8 cellular contexts compared by ENCODE assay signal in the genomic region with DNA sequence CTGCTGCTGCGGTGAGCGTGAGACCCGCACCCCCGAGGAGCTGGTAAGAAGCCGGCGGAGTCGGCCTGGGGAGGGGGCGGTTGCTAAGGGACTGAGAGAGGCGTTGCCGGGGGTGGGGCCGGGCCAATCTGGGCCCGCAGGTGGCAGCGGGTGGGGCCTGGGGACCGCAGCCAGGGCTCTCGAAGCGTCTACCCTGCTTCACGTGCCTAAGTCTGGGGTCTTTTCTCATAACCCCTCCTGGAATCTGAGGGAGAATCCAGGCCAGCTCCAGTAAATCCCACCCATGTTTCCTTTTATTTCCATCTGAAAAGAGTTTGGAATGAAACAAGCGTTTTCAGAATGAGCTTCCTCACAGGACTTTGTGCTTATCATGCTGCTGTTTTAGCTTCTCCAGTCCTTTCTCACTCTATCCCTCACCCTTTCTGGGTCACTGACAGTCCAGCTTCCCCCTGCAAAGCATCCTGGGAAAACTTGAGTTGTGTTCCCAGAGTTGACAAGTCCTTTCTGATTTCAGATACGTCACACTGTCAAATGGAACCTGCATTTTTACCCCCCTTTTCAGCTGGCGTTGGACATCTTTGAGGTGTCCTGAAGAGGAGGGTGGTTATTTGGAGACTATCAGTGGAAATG. TPM values are rescaled to one million over a fixed set of nuclear protein-coding genes. Genes with fewer than 3 reads are reported as not detected.
DNase-seq lines count a peak whose midpoint lies in the region; ATAC-seq and TF ChIP-seq lines count a peak whose summit lies in the region.

No MANE protein-coding gene starts in this region.

- H3K27ac ChIP-seq in PC-9 (peak overlapping the region; percentile 60), duodenal mucosa (ENCODE audit: low read depth, low read length) (peak overlapping the region; percentile 99), mesendoderm (ENCODE audit: low read depth, low read length) (peak overlapping the region; percentile 90), upper lobe of left lung (peak overlapping the region; percentile 91 to 99 (median 97))

- no peaks in the 10 kb centered on the region for H3K9me2 ChIP-seq in PC-9 (ENCODE audit: insufficient read depth)

- intact Hi-C loops in PC-9 (cut with micrococcal nuclease; ENCODE audit: unreplicated experiment), result loop anchor here (1.0 to 5.0 kb wide), 4 partner anchors 15 to 534 kb away; a partner anchor contains a TSS

- H4K20me1 ChIP-seq in PC-9 (ENCODE audit: insufficient read depth), result no peaks in the 10 kb centered on the region

- H3K4ac ChIP-seq in mesendoderm (ENCODE audit: low read depth, low read length), result peak overlapping the region; percentile 41

- H3K9me3 ChIP-seq in PC-9 (ENCODE audit: insufficient read depth, low read depth), result no peaks in the 10 kb centered on the region
- H3K9me3 ChIP-seq in duodenal mucosa (ENCODE audit: control insufficient read depth in 1 of 2, low read length in 2 of 2), result no peaks in the 10 kb centered on the region
- H3K9me3 ChIP-seq in upper lobe of left lung, result no peaks in the 10 kb centered on the region

- peak overlapping the region; percentile 85 for H2AFZ ChIP-seq in PC-9

- H3K79me1 ChIP-seq in mesendoderm (ENCODE audit: low read length), result peaks cover 15% of the 10 kb centered on the region

- H2BK120ac ChIP-seq in mesendoderm (ENCODE audit: low read depth, low read length), result peak overlapping the region; percentile 17

- DNase-seq in Ammon's horn (ENCODE audit: low spot score) (peak; percentile 48), PC-9 (no peak), mesendoderm (peak; percentile 36), upper lobe of left lung (peak in 1 of 2 donors; percentile 87), NCI-H524 treated with DMSO at 0.1 percent for 48 hours (lab: John Stamatoyannopoulos, UW) (no peak)

- H3K27me3 ChIP-seq in PC-9 (ENCODE audit: insufficient read depth, low read depth) (no peaks in the 10 kb centered on the region), duodenal mucosa (ENCODE audit: control insufficient read depth in 1 of 2, insufficient read depth in 2 of 2, low read length in 2 of 2) (no peaks in the 10 kb centered on the region), mesendoderm (ENCODE audit: insufficient read depth, low read length, poor library complexity) (no peaks in the 10 kb centered on the region), upper lobe of left lung (no peaks in the 10 kb centered on the region)

- H3K56ac ChIP-seq in mesendoderm (ENCODE audit: low read length), result peak overlapping the region; percentile 95

- H3F3A ChIP-seq in PC-9 (ENCODE audit: insufficient read depth, low read depth), result peaks cover 8% of the 10 kb centered on the region; the same call in 1 of the 2 replicates

- peak overlapping the region; percentile 28 for H4K8ac ChIP-seq in mesendoderm (ENCODE audit: low read depth, low read length)

- H3K4me1 ChIP-seq in PC-9 (replicated peaks; ENCODE audit: insufficient read depth), result peaks cover 27% of the 10 kb centered on the region; the same call in 1 of the 2 replicates
- peaks cover 50 to 51% of the 10 kb centered on the region in 2 donors for H3K4me1 ChIP-seq in duodenal mucosa (ENCODE audit: control insufficient read depth in 1 of 2, insufficient read depth in 2 of 2, low read length in 2 of 2)
- H3K4me1 ChIP-seq in mesendoderm (ENCODE audit: control insufficient read depth, low read depth, low read length), result peaks cover 12% of the 10 kb centered on the region
- H3K4me1 ChIP-seq in upper lobe of left lung, result peaks cover 62 to 75% (median 63%) of the 10 kb centered on the region in 4 donors

- ATAC-seq in GM18519 (IDR thresholded peaks at IDR 0.05; ENCODE audit: low FRiP score, unreplicated experiment), result peak; percentile 17
- peak; percentile 38 for ATAC-seq in HG02970 (IDR thresholded peaks at IDR 0.05; ENCODE audit: low FRiP score, unreplicated experiment)
- ATAC-seq in upper lobe of left lung (ENCODE audit: low FRiP score in 2 of 2), result peak; percentile 53 to 74

- H2BK15ac ChIP-seq in mesendoderm (replicated peaks; ENCODE audit: low read depth), result no peak overlapping the region

- H2BK5ac ChIP-seq in mesendoderm (ENCODE audit: low read length), result peak overlapping the region; percentile 72

- TF ChIP-seq EP300 in upper lobe of left lung (IDR thresholded peaks at IDR 0.05), result no peak

- BruUV-seq in PC-9 (replicated peaks; lab: Mats Ljungman, UMichigan), result TSS peak; percentile 69

- H3K18ac ChIP-seq in mesendoderm (ENCODE audit: low read length), result peak overlapping the region; percentile 55

- POLR2A ChIA-PET in PC-9 (lab: Charles Lee; ENCODE audit: unreplicated experiment), result interaction anchor here (0.6 to 0.7 kb wide), 3 partner anchors 19 to 210 kb away, joined by 3 to 14 read pairs (median 5); no protein-coding TSS in a partner anchor

- no peak for TF ChIP-seq CTCF in PC-9 (conservative IDR thresholded peaks at IDR 0.05)
- no peak for TF ChIP-seq CTCF in upper lobe of left lung (IDR thresholded peaks at IDR 0.05)

- no CpG with 5 or more reads among the region's 20 CpGs for WGBS in mesendoderm (ENCODE audit: extremely low coverage, insufficient coverage, low lambda C conversion rate)
- WGBS in upper lobe of left lung, 2 donors, result 0% methylated on average over 16 to 18 of the region's 20 CpGs

- peak overlapping the region; percentile 76 for H3K4me3 ChIP-seq in PC-9
- H3K4me3 ChIP-seq in duodenal mucosa (ENCODE audit: low read depth in 1 of 2, low read length in 2 of 2), result peak overlapping the region; percentile 67 to 96
- peak overlapping the region; percentile 72 for H3K4me3 ChIP-seq in mesendoderm (ENCODE audit: low read length)
- peak overlapping the region; percentile 69 to 86 (median 73) for H3K4me3 ChIP-seq in upper lobe of left lung

- no peak overlapping the region for H2AK5ac ChIP-seq in mesendoderm (ENCODE audit: low read length)

- CTCF ChIA-PET in PC-9 (lab: Charles Lee), result interaction anchor here (0.6 to 0.9 kb wide), 2 partner anchors 15 to 148 kb away, joined by 4 read pairs; no protein-coding TSS in a partner anchor

- no peaks in the 10 kb centered on the region for H3K36me3 ChIP-seq in PC-9 (ENCODE audit: low read depth)
- peaks cover 4 to 21% of the 10 kb centered on the region in 2 donors for H3K36me3 ChIP-seq in duodenal mucosa (ENCODE audit: control insufficient read depth in 1 of 2, insufficient read depth in 2 of 2, low read length in 2 of 2)
- H3K36me3 ChIP-seq in mesendoderm (ENCODE audit: control insufficient read depth, insufficient read depth, low read length), result peaks cover 2% of the 10 kb centered on the region
- peaks cover 0 to 38% (median 9%) of the 10 kb centered on the region in 4 donors for H3K36me3 ChIP-seq in upper lobe of left lung

- no peak overlapping the region for H3K23ac ChIP-seq in mesendoderm (ENCODE audit: low read length)

- peak overlapping the region; percentile 91 for H3K4me2 ChIP-seq in PC-9
- peak overlapping the region; percentile 32 for H3K4me2 ChIP-seq in mesendoderm (ENCODE audit: low read length)

- H3K9ac ChIP-seq in duodenal mucosa (ENCODE audit: low read depth in 1 of 2, low read length in 2 of 2) (peak overlapping the region; percentile 55 to 87), mesendoderm (ENCODE audit: low read length) (peak overlapping the region; percentile 85)

- H3K79me2 ChIP-seq in PC-9 (ENCODE audit: low read depth), result peaks cover 29% of the 10 kb centered on the region
- H3K79me2 ChIP-seq in mesendoderm (ENCODE audit: control insufficient read depth, insufficient read depth, low read length), result peaks cover 27% of the 10 kb centered on the region

- H4K5ac ChIP-seq in mesendoderm (ENCODE audit: low read length), result no peak overlapping the region

- no peak for TF ChIP-seq POLR2A in upper lobe of left lung (IDR thresholded peaks at IDR 0.05)

RNA-seq across cellular contexts. Expression of a gene that starts 0.4 kb away (rescaled TPM):
- total RNA-seq in PC-9 (2021) (14.8 and 16.7 TPM in 2 replicates), upper lobe of left lung (10 to 100 TPM; 21.6 to 96.4 (median 33.0) TPM)
- 14.3 TPM for polyA plus RNA-seq in mesendoderm (2013, experiment 1 of 2)
- polyA plus RNA-seq in mesendoderm (2013, experiment 2 of 2), result 14.5 TPM

RNA-seq across cellular contexts. Expression of a gene that starts 0.7 kb away (rescaled TPM):
- total RNA-seq in PC-9 (2021), result 15.8 and 22.2 TPM in 2 replicates
- polyA plus RNA-seq in mesendoderm (2013, experiment 1 of 2), result 6.6 TPM
- polyA plus RNA-seq in mesendoderm (2013, experiment 2 of 2), result 6.2 TPM
- total RNA-seq in upper lobe of left lung, result 100 to 1,000 TPM in 2 of 6 donors, 10 to 100 TPM in 4; 51.5 to 163 (median 58.2) TPM

RNA-seq across cellular contexts. Expression of a gene that starts 41.2 kb away (rescaled TPM):
- total RNA-seq in PC-9 (2021), result not detected in 2 replicates
- 0.25 TPM for polyA plus RNA-seq in mesendoderm (2013, experiment 1 of 2)
- 0.53 TPM for polyA plus RNA-seq in mesendoderm (2013, experiment 2 of 2)
- 1 to 10 TPM in 1 of 6 donors, not detected in 5; 3.1 TPM for total RNA-seq in upper lobe of left lung

RNA-seq across cellular contexts. Expression of a gene that starts 44.4 kb away (rescaled TPM):
- total RNA-seq in PC-9 (2021), result not detected in 2 replicates
- polyA plus RNA-seq in mesendoderm (2013, experiment 1 of 2), result 0.80 TPM
- polyA plus RNA-seq in mesendoderm (2013, experiment 2 of 2), result 0.63 TPM
- 10 to 100 TPM in 2 of 6 donors, 1 to 10 TPM in 4; 1.0 to 14.3 (median 8.8) TPM for total RNA-seq in upper lobe of left lung

RNA-seq across cellular contexts. Expression of a gene that starts 52.3 kb away (rescaled TPM):
- not detected in 2 replicates for total RNA-seq in PC-9 (2021)
- polyA plus RNA-seq in mesendoderm (2013, experiment 1 of 2), result 102 TPM
- 106 TPM for polyA plus RNA-seq in mesendoderm (2013, experiment 2 of 2)
- not detected for total RNA-seq in upper lobe of left lung

Comparison
In these comparisons a context has a peak if more than half of its experiments do, and no peak if none do; other contexts are left out.
1. DNase-seq: peak in Ammon's horn (single experiment) and mesendoderm (single experiment); none in PC-9 (0 of 2) and NCI-H524 treated with DMSO at 0.1 percent for 48 hours (single experiment).
2. Peak in every context shown above with its lines, with median percentiles within 50 percentile points of each other: ATAC-seq, H3K27ac ChIP-seq and H3K4me3 ChIP-seq.